Comparison of ENCODE assay signal across 8 cellular contexts in the genomic region with DNA sequence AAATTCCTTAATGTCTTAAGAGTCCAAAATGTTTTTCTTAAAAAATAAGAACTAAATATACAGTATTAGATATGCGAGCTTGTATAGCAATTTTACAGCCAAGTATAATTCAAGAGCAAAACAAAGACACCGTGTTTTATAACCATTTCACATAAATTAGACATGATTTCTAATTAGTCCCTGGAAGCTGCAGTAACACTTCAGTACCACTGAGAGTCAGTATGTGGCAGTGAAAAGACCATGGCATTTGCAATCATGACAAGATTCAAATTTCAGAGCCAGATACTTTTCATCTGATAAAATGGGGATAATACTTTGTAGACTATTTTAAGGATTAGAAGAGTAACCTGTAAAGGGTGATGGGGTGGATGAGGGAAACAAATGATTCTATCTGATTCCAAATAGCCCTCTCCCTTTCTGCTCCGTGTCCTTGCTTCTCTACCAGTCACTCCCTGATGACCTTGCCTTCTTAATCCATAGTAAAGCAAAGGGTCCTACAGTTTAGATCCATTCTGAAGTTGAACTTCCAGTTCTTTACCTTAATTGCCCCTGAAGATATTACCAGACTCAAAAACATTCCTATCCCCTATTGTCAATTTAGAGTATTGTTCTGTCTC.
DNase-seq lines count a peak whose midpoint lies in the region; ATAC-seq and TF ChIP-seq lines count a peak whose summit lies in the region.

No MANE protein-coding gene starts in this region.

- 38% methylated on average over 3 of the region's 3 CpGs for WGBS in right lobe of liver (ENCODE audit: insufficient coverage, low coverage, low lambda C conversion rate, missing lambda C conversion rate)

- no peak overlapping the region for H3K27ac ChIP-seq in right lobe of liver

- TF ChIP-seq CTCF in GM12875 (IDR thresholded peaks at IDR 0.05; ENCODE audit: borderline replicate concordance, insufficient read depth, low read depth, low read length) (peak; percentile 50; the same call in 1 of the 2 replicates), right lobe of liver (IDR thresholded peaks at IDR 0.05) (peak; percentile 79 to 89 (median 84))

- no peak overlapping the region for H3K4me3 ChIP-seq in GM12875 (ENCODE audit: low read depth, low read length)
- H3K4me3 ChIP-seq in right lobe of liver, result no peak overlapping the region

- no peaks in the 10 kb centered on the region for H3K9me3 ChIP-seq in right lobe of liver

- ATAC-seq in HG02885 (IDR thresholded peaks at IDR 0.05; ENCODE audit: poor library complexity, unreplicated experiment), result peak; percentile 84
- ATAC-seq in right lobe of liver, result peak; percentile 82 to 87 (median 86)
- ATAC-seq in GM18505 (IDR thresholded peaks at IDR 0.05; ENCODE audit: unreplicated experiment), result no peak

- intact Hi-C loops in right lobe of liver (cut with DNase I), result loop anchor here in 1 of 2 donors (10.0 kb wide), 1 partner anchor 340 kb away; the partner anchor contains the start of gene SLC2A13

- no peaks in the 10 kb centered on the region for H3K27me3 ChIP-seq in right lobe of liver

- DNase-seq in AG08396 (ENCODE audit: low spot score) (peak; percentile 36), NCI-H748 treated with DMSO at 0.1 percent for 48 hours (lab: John Stamatoyannopoulos, UW) (peak; percentile 55), cerebellum (ENCODE audit: low spot score) (peak; percentile 37), right lobe of liver (no peak)
- DNase-seq in activated CD8-positive, alpha-beta memory T cell treated with anti-CD3 and anti-CD28 coated beads, Interleukin-2, amount 50 U/mL, for 48 hours, result no peak

- no peaks in the 10 kb centered on the region for H3K36me3 ChIP-seq in right lobe of liver

- no peak for TF ChIP-seq POLR2A in right lobe of liver (IDR thresholded peaks at IDR 0.05)
- TF ChIP-seq POLR2A in GM18505 (IDR thresholded peaks at IDR 0.05; ENCODE audit: borderline replicate concordance, extremely low read depth, insufficient read depth, insufficient read length), result no peak

- no peaks in the 10 kb centered on the region for H3K4me1 ChIP-seq in right lobe of liver

Comparison
In these comparisons a context has a peak if more than half of its experiments do, and no peak if none do; other contexts are left out.
1. DNase-seq: peak in AG08396 (single experiment), NCI-H748 treated with DMSO at 0.1 percent for 48 hours (single experiment) and cerebellum (single experiment); none in right lobe of liver (0 of 3) and activated CD8-positive, alpha-beta memory T cell treated with anti-CD3 and anti-CD28 coated beads, Interleukin-2, amount 50 U/mL, for 48 hours (single experiment).